In genomic region chr5:133260715-133261114, GRCh38 we compare ENCODE assay signal across 19 cellular contexts.
DNase-seq lines count a peak whose midpoint lies in the region; ATAC-seq and TF ChIP-seq lines count a peak whose summit lies in the region.
"Had no signal": no experiment of that assay in that cellular context is flagged by ENCODE, and none has a peak within 500 bp of the region (broad histone marks: within the 10 kb centered on the region; RNA-seq: fewer than 3 reads in every experiment).

No MANE protein-coding gene starts in this region.

- 83% methylated on average over 3 of the region's 3 CpGs for WGBS in suprapubic skin

- H3K4me1 Mint-ChIP-seq in stimulated activated naive CD8-positive, alpha-beta T cell treated with anti-CD3 and anti-CD28 coated beads, Interleukin-15, Interleukin-2, amounts not matched to agents 100 ng/mL and 50 ng/mL, for 24 hours (ENCODE audit: low read depth) = peaks cover 20% of the 10 kb centered on the region
- H3K4me1 Mint-ChIP-seq in chondrocyte (ENCODE audit: low read depth) = no peaks in the 10 kb centered on the region
- H3K4me1 Mint-ChIP-seq: mesothelial cell of epicardium had no signal

- no peaks in the 10 kb centered on the region for H3K9me3 Mint-ChIP-seq in stimulated activated naive CD8-positive, alpha-beta T cell treated with anti-CD3 and anti-CD28 coated beads, Interleukin-15, Interleukin-2, amounts not matched to agents 100 ng/mL and 50 ng/mL, for 24 hours
- H3K9me3 Mint-ChIP-seq in chondrocyte (ENCODE audit: low read depth) = no peaks in the 10 kb centered on the region
- H3K9me3 Mint-ChIP-seq: HFFc6, mesothelial cell of epicardium, neural progenitor cell had no signal

- TF ChIP-seq CTCF in OCI-LY7 (conservative IDR thresholded peaks at IDR 0.05; ENCODE audit: low read length) (0 out of 2 replicates have a peak, but pooled peaks have one; percentile 14), chondrocyte (IDR thresholded peaks at IDR 0.05) (peak; percentile 39), suprapubic skin (IDR thresholded peaks at IDR 0.05) (no peak)

- H3K36me3 ChIP-seq in OCI-LY7 (ENCODE audit: insufficient read depth, low read length) (no peaks in the 10 kb centered on the region), suprapubic skin (no peaks in the 10 kb centered on the region)
- H3K36me3 ChIP-seq: neural progenitor cell, SJCRH30, vagina had no signal

- ATAC-seq in stimulated activated naive CD8-positive, alpha-beta T cell treated with anti-CD3 and anti-CD28 coated beads, Interleukin-15, Interleukin-2, amounts not matched to agents 100 U/mL and 50 U/mL, for 24 hours = no peak

- no peaks in the 10 kb centered on the region for H3K79me2 ChIP-seq in OCI-LY7 (ENCODE audit: insufficient read depth, low read depth, low read length)

- no peak overlapping the region for H3K4me3 ChIP-seq in OCI-LY7 (ENCODE audit: low read depth, low read length, poor library complexity, severe bottlenecking)
- H3K4me3 ChIP-seq in suprapubic skin = no peak overlapping the region
- H3K4me3 ChIP-seq: neural progenitor cell, SJCRH30, vagina had no signal

- H3K4me3 Mint-ChIP-seq in stimulated activated naive CD8-positive, alpha-beta T cell treated with anti-CD3 and anti-CD28 coated beads, Interleukin-15, Interleukin-2, amounts not matched to agents 100 ng/mL and 50 ng/mL, for 24 hours = no peak overlapping the region
- no peak overlapping the region for H3K4me3 Mint-ChIP-seq in chondrocyte (ENCODE audit: unreplicated experiment)
- H3K4me3 Mint-ChIP-seq: HFFc6, mesothelial cell of epicardium, neural progenitor cell had no signal

- no peak for DNase-seq in stimulated activated naive CD8-positive, alpha-beta T cell treated with anti-CD3 and anti-CD28 coated beads, Interleukin-15, Interleukin-2, amounts not matched to agents 100 U/mL and 50 U/mL, for 24 hours
- no peak for DNase-seq in OCI-LY7 (ENCODE audit: low spot score)
- peak; percentile 46 for DNase-seq in chondrocyte (ENCODE audit: low spot score)
- no peak for DNase-seq in MV-4-11 (lab: John Stamatoyannopoulos, UW)
- DNase-seq in AG20443 (ENCODE audit: low spot score) = no peak
- no peak for DNase-seq in suprapubic skin (ENCODE audit: low spot score in 2 of 2)
- DNase-seq in COLO668 (lab: John Stamatoyannopoulos, UW; ENCODE audit: unreplicated experiment) = no peak
- DNase-seq: activated CD4-positive, alpha-beta T cell treated with anti-CD3 and anti-CD28 coated beads for 4 hours; activated naive CD4-positive, alpha-beta T cell; effector CD8-positive, alpha-beta T cell; HFFc6; NCI-H1092 treated with DMSO at 0.1 percent for 48 hours; NCI-H2171 treated with DMSO at 0.1 percent for 48 hours; SJCRH30; T1000 had no signal

- no peaks in the 10 kb centered on the region for H3K9me2 ChIP-seq in OCI-LY7 (ENCODE audit: insufficient read depth, low read length)

- TF ChIP-seq EP300 in suprapubic skin (IDR thresholded peaks at IDR 0.05) = no peak

- peak overlapping the region; percentile 32 for H3K27ac Mint-ChIP-seq in stimulated activated naive CD8-positive, alpha-beta T cell treated with anti-CD3 and anti-CD28 coated beads, Interleukin-15, Interleukin-2, amounts not matched to agents 100 ng/mL and 50 ng/mL, for 24 hours
- H3K27ac Mint-ChIP-seq in chondrocyte (ENCODE audit: unreplicated experiment) = no peak overlapping the region
- H3K27ac Mint-ChIP-seq: HFFc6, mesothelial cell of epicardium, neural progenitor cell had no signal

- no peaks in the 10 kb centered on the region for H3K27me3 Mint-ChIP-seq in stimulated activated naive CD8-positive, alpha-beta T cell treated with anti-CD3 and anti-CD28 coated beads, Interleukin-15, Interleukin-2, amounts not matched to agents 100 ng/mL and 50 ng/mL, for 24 hours
- peaks cover 19% of the 10 kb centered on the region for H3K27me3 Mint-ChIP-seq in chondrocyte (ENCODE audit: low read depth)

- intact Hi-C loops in OCI-LY7 (cut with micrococcal nuclease; ENCODE audit: unreplicated experiment) = no loop called here

- H3K4me1 ChIP-seq in OCI-LY7 (ENCODE audit: insufficient read depth, low read length, poor library complexity, severe bottlenecking) (no peaks in the 10 kb centered on the region), suprapubic skin (no peaks in the 10 kb centered on the region)
- H3K4me1 ChIP-seq: vagina had no signal

- no peaks in the 10 kb centered on the region for H4K20me1 ChIP-seq in OCI-LY7 (ENCODE audit: insufficient read depth, low read length)

- POLR2A ChIA-PET in OCI-LY7 (lab: Charles Lee) = no interaction called here

- no TSS peak for BruUV-seq in OCI-LY7 (replicated peaks; lab: Mats Ljungman, UMichigan)

- H3K27me3 ChIP-seq in suprapubic skin = no peaks in the 10 kb centered on the region
- H3K27me3 ChIP-seq: neural progenitor cell, SJCRH30, vagina had no signal

- H3K36me3 Mint-ChIP-seq in stimulated activated naive CD8-positive, alpha-beta T cell treated with anti-CD3 and anti-CD28 coated beads, Interleukin-15, Interleukin-2, amounts not matched to agents 100 ng/mL and 50 ng/mL, for 24 hours (ENCODE audit: low read depth) = no peaks in the 10 kb centered on the region
- H3K36me3 Mint-ChIP-seq in chondrocyte (ENCODE audit: low read depth) = peaks cover 1% of the 10 kb centered on the region
- H3K36me3 Mint-ChIP-seq: mesothelial cell of epicardium, neural progenitor cell had no signal

- H3K9me3 ChIP-seq in OCI-LY7 (ENCODE audit: low read length) (no peaks in the 10 kb centered on the region), suprapubic skin (no peaks in the 10 kb centered on the region)
- H3K9me3 ChIP-seq: SJCRH30, vagina had no signal

- H3K4me2 ChIP-seq in OCI-LY7 (ENCODE audit: low read length) = no peak overlapping the region
- H3K4me2 ChIP-seq: neural progenitor cell had no signal

- H2AFZ ChIP-seq in OCI-LY7 (ENCODE audit: low read length) = no peak overlapping the region
- H2AFZ ChIP-seq: neural progenitor cell had no signal

- CTCF ChIA-PET in OCI-LY7 (lab: Charles Lee; ENCODE audit: unreplicated experiment) = no interaction called here

- H3K27ac ChIP-seq in OCI-LY7 (ENCODE audit: low read depth, low read length, poor library complexity, severe bottlenecking) (no peak overlapping the region), suprapubic skin (no peak overlapping the region)
- H3K27ac ChIP-seq: neural progenitor cell, SJCRH30, vagina had no signal

- TF ChIP-seq POLR2A in suprapubic skin (IDR thresholded peaks at IDR 0.05) = no peak

Comparison
In these comparisons a context has a peak if more than half of its experiments do, and no peak if none do; other contexts are left out.
1. CTCF ChIP-seq: peak in OCI-LY7 (single experiment) and chondrocyte (single experiment); none in suprapubic skin (0 of 2).